In the genomic region with DNA sequence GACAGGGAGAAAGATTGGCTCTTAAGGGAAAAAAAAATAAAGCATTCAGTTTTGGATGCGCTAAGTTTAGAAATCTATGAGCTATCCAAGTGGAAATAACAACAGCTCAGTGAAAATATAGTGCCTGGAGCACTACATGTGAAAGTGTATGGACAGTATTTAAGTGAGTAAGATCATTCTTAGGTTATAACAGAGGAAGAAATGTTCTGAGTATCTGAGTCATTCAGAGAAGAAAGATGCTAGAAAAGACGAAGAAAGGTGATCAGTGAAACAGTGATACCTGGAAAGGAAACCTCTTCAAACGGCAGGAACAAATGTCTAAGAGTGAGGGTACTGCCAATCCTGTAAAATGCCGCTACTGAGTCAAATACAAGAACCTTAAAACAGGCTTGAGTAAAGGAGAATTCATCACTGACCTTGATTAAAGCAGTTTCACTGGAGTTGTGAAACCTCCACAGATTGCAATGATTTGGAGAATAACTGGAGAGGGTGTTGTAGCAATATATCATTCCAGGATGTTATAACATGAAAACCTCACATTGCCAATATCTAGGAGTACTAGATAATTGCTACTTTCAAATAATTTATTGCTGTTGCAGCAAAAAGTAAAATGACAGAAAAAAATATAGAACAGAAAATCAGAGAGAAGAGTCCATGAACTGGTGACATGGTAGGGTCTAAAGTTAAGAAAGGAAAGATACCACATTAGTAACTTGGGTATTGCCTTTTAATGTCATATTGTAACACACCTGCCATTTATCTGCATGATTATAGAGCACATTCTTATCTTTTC, we compare ENCODE assay signal across 27 cellular contexts.
"Had no signal": no experiment of that assay in that cellular context is flagged by ENCODE, and none has a peak within 500 bp of the region (broad histone marks: within the 10 kb centered on the region; RNA-seq: fewer than 3 reads in every experiment).

No MANE protein-coding gene starts in this region.

- H3K9me3 Mint-ChIP-seq: activated T-cell treated with anti-CD3 and anti-CD28 coated beads, Interleukin-2, amount 50 U/mL, for 4 hours; T-helper 1 cell treated with Interleukin-12 subunit alpha and Interleukin-12 subunit beta and Interleukin-4 antibody, amounts not matched to agents 30 μg/mL and 1 μg/mL, for 36 hours; WTC11 had no signal

- H3K4me1 ChIP-seq: SJSA1 had no signal

- H3K27me3 Mint-ChIP-seq: activated naive CD8-positive, alpha-beta T cell had no signal

- ATAC-seq: activated T-cell treated with anti-CD3 and anti-CD28 coated beads, Interleukin-2, amount 50 U/mL, for 4 hours; SK-N-SH treated with all-trans-retinoic acid at 6 μM for 48 hours; WTC11 had no signal

- DNase-seq: activated CD4-positive, alpha-beta T cell treated with anti-CD3 and anti-CD28 coated beads for 48 hours; activated CD4-positive, alpha-beta T cell treated with anti-CD3 and anti-CD28 coated beads, Interleukin-2, amount 50 U/mL, for 48 hours; activated CD4-positive, CD25-positive, alpha-beta regulatory T cell treated with anti-CD3 and anti-CD28 coated beads, Interleukin-2, amount 50 U/mL, for 72 hours; activated CD8-positive, alpha-beta memory T cell treated with anti-CD3 and anti-CD28 coated beads for 24 hours; activated effector memory CD4-positive, alpha-beta T cell treated with anti-CD3 and anti-CD28 coated beads, Interleukin-2, amount 50 U/mL, for 16 hours; activated naive CD4-positive, alpha-beta T cell treated with Interleukin-2 at 50 U/mL for 16 hours; activated T-cell treated with anti-CD3 and anti-CD28 coated beads, Interleukin-2, amount 50 U/mL, for 4 hours; brain microvascular endothelial cell; NCI-H1092; NCI-H1417; NCI-H1930; NCI-H2107; NCI-H2171 treated with DMSO at 0.1 percent for 48 hours; NCI-H446 treated with DMSO at 0.1 percent for 48 hours; NCI-H524 treated with DMSO at 0.1 percent for 48 hours; NCI-H774; NK-92 treated with Interleukin-12 subunit alpha and Interleukin-12 subunit beta, amount 100 ng/mL, for 24 hours; SHP77; T-helper 9 cell had no signal

- FAIRE-seq: RCC 7860 had no signal

- H3K27ac Mint-ChIP-seq: activated naive CD8-positive, alpha-beta T cell; T-helper 1 cell treated with Interleukin-12 subunit alpha and Interleukin-12 subunit beta and Interleukin-4 antibody, amounts not matched to agents 30 μg/mL and 1 μg/mL, for 36 hours; WTC11 had no signal

- H3K4me3 ChIP-seq: cardiac muscle cell, SJSA1 had no signal

- H3K27ac ChIP-seq: brain microvascular endothelial cell, cardiac muscle cell, KMS-11, SJSA1 had no signal

- H3K4me3 Mint-ChIP-seq: activated naive CD8-positive, alpha-beta T cell; activated T-cell treated with anti-CD3 and anti-CD28 coated beads, Interleukin-2, amount 50 U/mL, for 4 hours; T-helper 1 cell treated with Interleukin-12 subunit alpha and Interleukin-12 subunit beta and Interleukin-4 antibody, amounts not matched to agents 30 μg/mL and 1 μg/mL, for 36 hours; WTC11 had no signal

- H3K36me3 Mint-ChIP-seq: activated naive CD8-positive, alpha-beta T cell; WTC11 had no signal

- H3K4me2 ChIP-seq: KMS-11 had no signal
